In the genomic region with DNA sequence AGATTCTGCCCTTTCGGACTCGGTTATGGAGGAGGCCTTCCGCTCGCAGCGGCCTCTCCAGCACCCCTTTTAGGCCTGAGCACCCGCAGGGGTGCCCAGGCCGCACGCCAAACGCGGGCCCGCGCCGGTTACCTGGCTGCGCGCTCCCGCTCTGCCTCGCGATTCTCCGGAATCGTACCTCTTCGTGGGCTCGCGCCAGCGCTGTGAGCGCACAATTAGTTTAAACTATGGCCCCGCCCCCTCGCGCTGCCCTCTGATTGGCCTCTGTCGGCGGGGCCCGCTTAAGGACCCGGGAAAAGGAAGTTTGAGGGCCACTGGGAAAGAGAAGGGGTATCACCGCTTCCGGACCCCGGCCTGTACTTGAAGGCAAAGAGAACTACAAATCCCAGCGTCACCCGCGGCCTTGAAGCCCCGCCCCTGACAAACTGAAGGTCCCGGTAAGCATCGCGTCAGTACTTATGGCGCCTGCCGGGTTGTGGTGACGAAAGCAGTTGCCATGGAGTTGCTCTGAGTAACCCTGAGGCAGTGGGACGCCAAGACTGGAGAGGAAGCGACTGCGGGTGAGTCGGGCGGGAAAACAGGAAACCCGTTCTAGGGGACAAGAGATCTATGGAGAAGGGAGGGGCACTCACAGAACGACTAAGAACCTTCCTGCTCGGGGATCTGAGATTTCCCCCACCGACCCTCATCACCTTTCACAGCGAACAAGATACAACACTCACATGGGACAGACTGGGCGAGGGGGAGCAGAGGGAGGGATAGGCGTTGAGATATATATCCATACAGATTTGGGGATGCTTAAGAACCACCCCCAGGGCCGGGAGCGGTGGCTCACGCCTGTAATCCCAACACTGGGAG, we compare ENCODE assay signal across 8 cellular contexts. TPM values are rescaled to one million over a fixed set of nuclear protein-coding genes. Genes with fewer than 3 reads are reported as not detected.
DNase-seq lines count a peak whose midpoint lies in the region; ATAC-seq and TF ChIP-seq lines count a peak whose summit lies in the region.

A gene with protein sequence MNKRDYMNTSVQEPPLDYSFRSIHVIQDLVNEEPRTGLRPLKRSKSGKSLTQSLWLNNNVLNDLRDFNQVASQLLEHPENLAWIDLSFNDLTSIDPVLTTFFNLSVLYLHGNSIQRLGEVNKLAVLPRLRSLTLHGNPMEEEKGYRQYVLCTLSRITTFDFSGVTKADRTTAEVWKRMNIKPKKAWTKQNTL (plus strand): TSS at position 525 of the 858 bp plus-strand sequence. CDS start 8,234 bp downstream, outside the sequence.
A gene with protein sequence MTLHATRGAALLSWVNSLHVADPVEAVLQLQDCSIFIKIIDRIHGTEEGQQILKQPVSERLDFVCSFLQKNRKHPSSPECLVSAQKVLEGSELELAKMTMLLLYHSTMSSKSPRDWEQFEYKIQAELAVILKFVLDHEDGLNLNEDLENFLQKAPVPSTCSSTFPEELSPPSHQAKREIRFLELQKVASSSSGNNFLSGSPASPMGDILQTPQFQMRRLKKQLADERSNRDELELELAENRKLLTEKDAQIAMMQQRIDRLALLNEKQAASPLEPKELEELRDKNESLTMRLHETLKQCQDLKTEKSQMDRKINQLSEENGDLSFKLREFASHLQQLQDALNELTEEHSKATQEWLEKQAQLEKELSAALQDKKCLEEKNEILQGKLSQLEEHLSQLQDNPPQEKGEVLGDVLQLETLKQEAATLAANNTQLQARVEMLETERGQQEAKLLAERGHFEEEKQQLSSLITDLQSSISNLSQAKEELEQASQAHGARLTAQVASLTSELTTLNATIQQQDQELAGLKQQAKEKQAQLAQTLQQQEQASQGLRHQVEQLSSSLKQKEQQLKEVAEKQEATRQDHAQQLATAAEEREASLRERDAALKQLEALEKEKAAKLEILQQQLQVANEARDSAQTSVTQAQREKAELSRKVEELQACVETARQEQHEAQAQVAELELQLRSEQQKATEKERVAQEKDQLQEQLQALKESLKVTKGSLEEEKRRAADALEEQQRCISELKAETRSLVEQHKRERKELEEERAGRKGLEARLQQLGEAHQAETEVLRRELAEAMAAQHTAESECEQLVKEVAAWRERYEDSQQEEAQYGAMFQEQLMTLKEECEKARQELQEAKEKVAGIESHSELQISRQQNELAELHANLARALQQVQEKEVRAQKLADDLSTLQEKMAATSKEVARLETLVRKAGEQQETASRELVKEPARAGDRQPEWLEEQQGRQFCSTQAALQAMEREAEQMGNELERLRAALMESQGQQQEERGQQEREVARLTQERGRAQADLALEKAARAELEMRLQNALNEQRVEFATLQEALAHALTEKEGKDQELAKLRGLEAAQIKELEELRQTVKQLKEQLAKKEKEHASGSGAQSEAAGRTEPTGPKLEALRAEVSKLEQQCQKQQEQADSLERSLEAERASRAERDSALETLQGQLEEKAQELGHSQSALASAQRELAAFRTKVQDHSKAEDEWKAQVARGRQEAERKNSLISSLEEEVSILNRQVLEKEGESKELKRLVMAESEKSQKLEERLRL (N-terminal part only) (minus strand): TSS at position 217 of the 858 bp plus-strand sequence. CDS start 44,599 bp downstream, outside the sequence.

- no peaks in the 10 kb centered on the region for H3K36me3 ChIP-seq in smooth muscle cell (ENCODE audit: low read depth)

- 2% methylated on average over 60 of the region's 60 CpGs for WGBS in smooth muscle cell (ENCODE audit: low lambda C conversion rate)

- DNase-seq in AG09309 (ENCODE audit: low read depth) (peak; percentile 100), NCI-H226 (peak; percentile 99), activated B cell treated with CpG ODN at 0.5 μM for 24 hours (peak; percentile 94), caudate nucleus (lab: John Stamatoyannopoulos, UW) (peak; percentile 75 to 100 (median 99)), immature natural killer cell (peak; percentile 97), smooth muscle cell (lab: John Stamatoyannopoulos, UW; ENCODE audit: unreplicated experiment) (peak; percentile 93)

- peak; percentile 95 for ATAC-seq in GM19023 (IDR thresholded peaks at IDR 0.05; ENCODE audit: unreplicated experiment)
- peak; percentile 94 for ATAC-seq in HG03196 (IDR thresholded peaks at IDR 0.05; ENCODE audit: unreplicated experiment)
- peak; percentile 90 for ATAC-seq in activated B cell treated with CpG ODN at 0.5 μM for 24 hours (ENCODE audit: low read depth)

- H3K9ac ChIP-seq in smooth muscle cell (ENCODE audit: low read depth) = peak within 1 kb of the TSS; percentile 87

- H3K36me3 Mint-ChIP-seq in activated B cell treated with CpG ODN at 0.5 μM for 24 hours (ENCODE audit: low read depth) = peaks cover 11% of the 10 kb centered on the region
- no peaks in the 10 kb centered on the region for H3K36me3 Mint-ChIP-seq in immature natural killer cell

- H3F3A ChIP-seq in smooth muscle cell (ENCODE audit: low read depth) = peaks cover 10% of the 10 kb centered on the region

- H3K27me3 Mint-ChIP-seq in activated B cell treated with CpG ODN at 0.5 μM for 24 hours (no peaks in the 10 kb centered on the region), immature natural killer cell (ENCODE audit: low read depth in 3 of 3) (peaks cover 0 to 14% (median 3%) of the 10 kb centered on the region in 3 donors)

- H3K9me3 ChIP-seq in smooth muscle cell (replicated peaks; ENCODE audit: low read depth) = no peaks in the 10 kb centered on the region

- H3K27me3 ChIP-seq in smooth muscle cell (ENCODE audit: low read depth) = no peaks in the 10 kb centered on the region

- H3K4me3 Mint-ChIP-seq in activated B cell treated with CpG ODN at 0.5 μM for 24 hours (peak within 1 kb of the TSS; percentile 95), immature natural killer cell (peak within 1 kb of the TSS; percentile 92 to 95 (median 94))

- peaks cover 39% of the 10 kb centered on the region for H3K79me2 ChIP-seq in smooth muscle cell (ENCODE audit: low read depth)

- H3K27ac ChIP-seq in caudate nucleus (ENCODE audit: low read depth, low read length) (peak within 1 kb of the TSS; percentile 92), smooth muscle cell (ENCODE audit: low read depth) (peak within 1 kb of the TSS; percentile 92)

- no peaks in the 10 kb centered on the region for H3K9me3 Mint-ChIP-seq in activated B cell treated with CpG ODN at 0.5 μM for 24 hours
- no peaks in the 10 kb centered on the region for H3K9me3 Mint-ChIP-seq in immature natural killer cell

- peak within 1 kb of the TSS; percentile 64 for H2AFZ ChIP-seq in smooth muscle cell (ENCODE audit: low read depth)

- CTCF ChIA-PET in activated B cell treated with CpG ODN at 0.5 μM for 24 hours (lab: Charles Lee) = no interaction called here

- H3K4me1 Mint-ChIP-seq in activated B cell treated with CpG ODN at 0.5 μM for 24 hours (peaks cover 35% of the 10 kb centered on the region), immature natural killer cell (peaks cover 35% of the 10 kb centered on the region in 2 donors)

- no peaks in the 10 kb centered on the region for H4K20me1 ChIP-seq in smooth muscle cell (ENCODE audit: low read depth)

- peaks cover 18% of the 10 kb centered on the region for H3K4me1 ChIP-seq in smooth muscle cell (ENCODE audit: low read depth)

- POLR2A ChIA-PET in activated B cell treated with CpG ODN at 0.5 μM for 24 hours (lab: Charles Lee) = interaction anchor here (0.7 to 1.1 kb wide), 2 partner anchors 1297 to 1680 kb away, joined by 3 to 4 read pairs; a partner anchor contains a TSS

- intact Hi-C loops in activated B cell treated with CpG ODN at 0.5 μM for 24 hours (cut with micrococcal nuclease) = loop anchor here (1.0 to 5.0 kb wide), 10 partner anchors 11 to 1902 kb away; a partner anchor contains a TSS

- TF ChIP-seq CTCF in AG09309 (IDR thresholded peaks at IDR 0.05; ENCODE audit: control insufficient read depth, insufficient read depth, low read depth, low read length, missing control alignments) (no peak), activated B cell treated with CpG ODN at 0.5 μM for 24 hours (IDR thresholded peaks at IDR 0.05) (no peak), smooth muscle cell (IDR thresholded peaks at IDR 0.05; ENCODE audit: borderline replicate concordance, insufficient read depth, poor library complexity, severe bottlenecking) (no peak)

- peak within 1 kb of the TSS; percentile 79 for H3K4me3 ChIP-seq in AG09309 (ENCODE audit: control insufficient read depth, low read depth, low read length)
- H3K4me3 ChIP-seq in smooth muscle cell = peak within 1 kb of the TSS; percentile 82

- peak within 1 kb of the TSS; percentile 88 for H3K4me2 ChIP-seq in smooth muscle cell

- H3K27ac Mint-ChIP-seq in activated B cell treated with CpG ODN at 0.5 μM for 24 hours = peak within 1 kb of the TSS; percentile 91
- H3K27ac Mint-ChIP-seq in immature natural killer cell = peak within 1 kb of the TSS; percentile 95 to 100 (median 98)

RNA-seq across cellular contexts. Expression of the first gene that starts in this region (rescaled TPM):
- total RNA-seq in activated B cell treated with CpG ODN at 0.5 μM for 24 hours = 4.1 and 4.5 TPM in 2 replicates
- 1 to 10 TPM in 2 of 3 donors, not detected in 1; 3.4 to 4.7 TPM for polyA plus RNA-seq in immature natural killer cell
- total RNA-seq in smooth muscle cell = 1.1 and 3.4 TPM in 2 replicates
- 6.1 and 7.1 TPM in 2 replicates for polyA plus RNA-seq in smooth muscle cell

RNA-seq across cellular contexts. Expression of the second gene that starts in this region (rescaled TPM):
- total RNA-seq in activated B cell treated with CpG ODN at 0.5 μM for 24 hours (146 and 163 TPM in 2 replicates), smooth muscle cell (79.4 and 107 TPM in 2 replicates)
- polyA plus RNA-seq in immature natural killer cell (10 to 100 TPM in 2 of 3 donors, 1 to 10 TPM in 1; 2.7 to 92.5 (median 10.5) TPM), smooth muscle cell (72.4 and 92.1 TPM in 2 replicates)

Comparison
In these comparisons a context has a peak if more than half of its experiments do, and no peak if none do; other contexts are left out.
1. Peak in every context shown above with its lines: DNase-seq, ATAC-seq, H3K4me3 ChIP-seq and H3K27ac ChIP-seq.